Comparison of ENCODE assay signal across 8 cellular contexts in the genomic region with DNA sequence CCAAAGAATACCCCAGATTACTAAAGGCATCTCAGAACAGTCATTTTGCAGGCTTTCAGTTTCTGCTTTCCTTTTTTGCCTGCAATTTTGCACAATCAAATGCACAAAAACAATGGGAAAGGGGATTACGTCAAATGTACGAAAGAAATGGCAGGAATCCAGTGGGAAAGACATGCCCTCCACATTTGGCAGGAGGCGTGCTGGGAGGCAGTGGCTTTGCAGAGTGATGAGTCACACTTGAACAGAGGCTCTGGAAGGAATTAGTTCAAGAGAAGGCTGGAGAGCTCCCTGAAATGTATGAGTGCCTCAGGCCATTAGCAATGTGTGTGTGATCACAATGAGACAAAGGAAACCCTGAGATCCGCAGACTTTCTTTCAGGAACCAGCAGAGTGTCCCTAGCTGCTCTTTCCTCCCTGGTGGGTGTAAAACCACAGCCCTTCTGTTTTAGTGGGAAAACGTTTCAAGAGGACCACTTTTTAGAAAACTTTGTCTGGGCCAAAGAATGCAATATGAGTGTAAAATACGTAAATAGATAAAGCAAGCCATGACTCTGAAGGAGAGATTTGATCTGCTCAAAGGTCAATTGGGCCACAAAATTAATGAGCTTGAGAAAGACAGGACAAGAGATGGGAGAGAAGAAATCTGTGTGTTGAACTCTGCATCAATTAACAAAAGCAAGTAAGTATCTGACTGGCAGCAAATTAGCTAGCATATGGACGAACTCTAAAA.
DNase-seq lines count a peak whose midpoint lies in the region; ATAC-seq and TF ChIP-seq lines count a peak whose summit lies in the region.

No MANE protein-coding gene starts in this region.

- H3K27ac ChIP-seq in mesodermal cell (ENCODE audit: low read depth, low read length, severe bottlenecking): peak overlapping the region; percentile 98
- H3K27ac ChIP-seq in uterus: peak overlapping the region; percentile 64 to 85

- peaks cover 2% of the 10 kb centered on the region; the same call in 1 of the 2 replicates for H3K27me3 Mint-ChIP-seq in HFFc6 (ENCODE audit: insufficient read depth)

- no peak overlapping the region for H3K27ac Mint-ChIP-seq in HFFc6

- TF ChIP-seq CTCF in HFFc6 (IDR thresholded peaks at IDR 0.05) (no peak), epithelial cell of proximal tubule (conservative IDR thresholded peaks at IDR 0.05; ENCODE audit: low read depth, low read length) (no peak), uterus (IDR thresholded peaks at IDR 0.05) (no peak)

- no peaks in the 10 kb centered on the region; the same call in 1 of the 2 replicates for H3K4me1 Mint-ChIP-seq in HFFc6 (ENCODE audit: low read depth)

- WGBS in mesodermal cell (ENCODE audit: insufficient coverage in 2 of 2), 2 experiments: 6 to 13% methylated on average over 5 to 6 of the region's 7 CpGs

- H3K9me3 ChIP-seq in mesodermal cell (ENCODE audit: control insufficient read depth, low read length): peaks cover 10% of the 10 kb centered on the region
- H3K9me3 ChIP-seq in uterus: no peaks in the 10 kb centered on the region

- H3K36me3 ChIP-seq in mesodermal cell (ENCODE audit: control insufficient read depth, insufficient read depth, low read length) (no peaks in the 10 kb centered on the region), uterus (no peaks in the 10 kb centered on the region)

- no peaks in the 10 kb centered on the region for H3K36me3 Mint-ChIP-seq in HFFc6 (ENCODE audit: low read depth)

- no peak for ATAC-seq in HG02678 (IDR thresholded peaks at IDR 0.05; ENCODE audit: unreplicated experiment)
- no peak for ATAC-seq in HG02852 (IDR thresholded peaks at IDR 0.05; ENCODE audit: unreplicated experiment)

- H3K4me3 Mint-ChIP-seq in HFFc6: no peak overlapping the region

- peaks cover 44% of the 10 kb centered on the region for H3K9me3 Mint-ChIP-seq in HFFc6

- DNase-seq in HFFc6 (peak; percentile 78), epithelial cell of proximal tubule (ENCODE audit: low read depth) (peak; percentile 97), uterus (peak; percentile 84 to 91)
- DNase-seq in activated CD8-positive, alpha-beta memory T cell treated with anti-CD3 and anti-CD28 coated beads, Interleukin-2, amount 50 U/mL, for 48 hours: no peak

- peak in 1 of 2 donors; percentile 9 for TF ChIP-seq POLR2A in uterus (IDR thresholded peaks at IDR 0.05)

- peaks cover 15% of the 10 kb centered on the region for H3K4me1 ChIP-seq in mesodermal cell (ENCODE audit: control insufficient read depth, insufficient read depth, low read length, poor library complexity, severe bottlenecking)
- no peaks in the 10 kb centered on the region for H3K4me1 ChIP-seq in uterus

- intact Hi-C loops in uterus (cut with DNase I; ENCODE audit: low total_unique reads): no loop called here

- no peaks in the 10 kb centered on the region for H3K27me3 ChIP-seq in uterus

- H3K4me3 ChIP-seq in epithelial cell of proximal tubule (ENCODE audit: low read depth, low read length) (no peak overlapping the region), mesodermal cell (ENCODE audit: extremely low read depth, insufficient read depth, low read length, poor library complexity, severe bottlenecking) (no peak overlapping the region), uterus (peak overlapping the region in 1 of 2 donors; percentile 11)

TF ChIP-seq in PFSK-1, 5 proteins besides CTCF, POLR2A, EP300 and RAD21:
- TF ChIP-seq TAF1 (IDR thresholded peaks at IDR 0.05; ENCODE audit: borderline replicate concordance, insufficient read depth, low read length): peak; percentile 65; the same call in 1 of the 2 replicates
- peak; percentile 87; the same call in 1 of the 2 replicates for TF ChIP-seq SIN3A (IDR thresholded peaks at IDR 0.05; ENCODE audit: borderline replicate concordance, insufficient read depth, low read length)
- peak; percentile 70; the same call in 1 of the 2 replicates for TF ChIP-seq POLR2AphosphoS5 (IDR thresholded peaks at IDR 0.05; ENCODE audit: low read depth, low read length)
- TF ChIP-seq, protein P1, sequence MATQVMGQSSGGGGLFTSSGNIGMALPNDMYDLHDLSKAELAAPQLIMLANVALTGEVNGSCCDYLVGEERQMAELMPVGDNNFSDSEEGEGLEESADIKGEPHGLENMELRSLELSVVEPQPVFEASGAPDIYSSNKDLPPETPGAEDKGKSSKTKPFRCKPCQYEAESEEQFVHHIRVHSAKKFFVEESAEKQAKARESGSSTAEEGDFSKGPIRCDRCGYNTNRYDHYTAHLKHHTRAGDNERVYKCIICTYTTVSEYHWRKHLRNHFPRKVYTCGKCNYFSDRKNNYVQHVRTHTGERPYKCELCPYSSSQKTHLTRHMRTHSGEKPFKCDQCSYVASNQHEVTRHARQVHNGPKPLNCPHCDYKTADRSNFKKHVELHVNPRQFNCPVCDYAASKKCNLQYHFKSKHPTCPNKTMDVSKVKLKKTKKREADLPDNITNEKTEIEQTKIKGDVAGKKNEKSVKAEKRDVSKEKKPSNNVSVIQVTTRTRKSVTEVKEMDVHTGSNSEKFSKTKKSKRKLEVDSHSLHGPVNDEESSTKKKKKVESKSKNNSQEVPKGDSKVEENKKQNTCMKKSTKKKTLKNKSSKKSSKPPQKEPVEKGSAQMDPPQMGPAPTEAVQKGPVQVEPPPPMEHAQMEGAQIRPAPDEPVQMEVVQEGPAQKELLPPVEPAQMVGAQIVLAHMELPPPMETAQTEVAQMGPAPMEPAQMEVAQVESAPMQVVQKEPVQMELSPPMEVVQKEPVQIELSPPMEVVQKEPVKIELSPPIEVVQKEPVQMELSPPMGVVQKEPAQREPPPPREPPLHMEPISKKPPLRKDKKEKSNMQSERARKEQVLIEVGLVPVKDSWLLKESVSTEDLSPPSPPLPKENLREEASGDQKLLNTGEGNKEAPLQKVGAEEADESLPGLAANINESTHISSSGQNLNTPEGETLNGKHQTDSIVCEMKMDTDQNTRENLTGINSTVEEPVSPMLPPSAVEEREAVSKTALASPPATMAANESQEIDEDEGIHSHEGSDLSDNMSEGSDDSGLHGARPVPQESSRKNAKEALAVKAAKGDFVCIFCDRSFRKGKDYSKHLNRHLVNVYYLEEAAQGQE (IDR thresholded peaks at IDR 0.05; ENCODE audit: insufficient read depth in 1 of 2, low read depth in 2 of 2, low read length in 2 of 2): peak; percentile 54 to 88; a peak in 2 of 4 replicates
- peak; percentile 71 for TF ChIP-seq FOXP2 (optimal IDR thresholded peaks at IDR 0.05; ENCODE audit: borderline replicate concordance, extremely low read depth, extremely low read length, insufficient read depth)
TF ChIP-seq in PFSK-1: peak in this region for 5.
